Comparison of ENCODE assay signal across 8 cellular contexts in genomic region chr3:32237670-32238026, GRCh38. TPM values are rescaled to one million over a fixed set of nuclear protein-coding genes. Genes with fewer than 3 reads are reported as not detected.
A peak's percentile ranks its signal among the peaks of the same experiment; 100 is the strongest.
DNase-seq lines count a peak whose midpoint lies in the region; ATAC-seq and TF ChIP-seq lines count a peak whose summit lies in the region.

No MANE protein-coding gene starts in this region.

- H3K9me3 ChIP-seq in mucosa of stomach (ENCODE audit: control insufficient read depth, low read length) (no peaks in the 10 kb centered on the region), upper lobe of left lung (peaks cover 0 to 9% (median 2%) of the 10 kb centered on the region in 4 donors)

- peaks cover 3% of the 10 kb centered on the region for H3K36me3 Mint-ChIP-seq in activated naive CD4-positive, alpha-beta T cell treated with anti-CD3 and anti-CD28 coated beads, Interleukin-2, amount 50 U/mL, for 24 hours

- H3K4me1 ChIP-seq in mucosa of stomach (ENCODE audit: control insufficient read depth, insufficient read depth, low read length): peaks cover 13% of the 10 kb centered on the region
- H3K4me1 ChIP-seq in upper lobe of left lung: peaks cover 0 to 31% (median 26%) of the 10 kb centered on the region in 4 donors

- TF ChIP-seq EP300 in upper lobe of left lung (IDR thresholded peaks at IDR 0.05): no peak

- peak overlapping the region; percentile 69 for H3K9ac ChIP-seq in mucosa of stomach (ENCODE audit: low read length)

- H3K4me3 ChIP-seq in choroid plexus epithelial cell (ENCODE audit: low read depth, low read length) (peak overlapping the region; percentile 73), mucosa of stomach (ENCODE audit: low read length) (peak overlapping the region; percentile 28), upper lobe of left lung (peak overlapping the region; percentile 70 to 89 (median 82))

- H3K27me3 ChIP-seq in mucosa of stomach (ENCODE audit: control insufficient read depth, insufficient read depth, low read length): no peaks in the 10 kb centered on the region
- H3K27me3 ChIP-seq in upper lobe of left lung: no peaks in the 10 kb centered on the region

- H3K36me3 ChIP-seq in mucosa of stomach (ENCODE audit: control insufficient read depth, insufficient read depth, low read length) (no peaks in the 10 kb centered on the region), upper lobe of left lung (no peaks in the 10 kb centered on the region)

- no peak for TF ChIP-seq POLR2A in upper lobe of left lung (IDR thresholded peaks at IDR 0.05)

- no peak for ATAC-seq in upper lobe of left lung (ENCODE audit: low FRiP score in 2 of 2)
- ATAC-seq in GM21529 (IDR thresholded peaks at IDR 0.05; ENCODE audit: unreplicated experiment): no peak

- H3K27me3 Mint-ChIP-seq in activated naive CD4-positive, alpha-beta T cell treated with anti-CD3 and anti-CD28 coated beads, Interleukin-2, amount 50 U/mL, for 24 hours: no peaks in the 10 kb centered on the region

- peak overlapping the region; percentile 90 to 95 (median 91) for H3K27ac ChIP-seq in upper lobe of left lung

- no peak for DNase-seq in activated naive CD4-positive, alpha-beta T cell treated with Interleukin-2 at 50 U/mL for 16 hours
- DNase-seq in choroid plexus epithelial cell (ENCODE audit: low read depth) (no peak), upper lobe of left lung (no peak), middle frontal gyrus (ENCODE audit: extremely low spot score, low spot score) (no peak), SIG-M5 treated with dmso at 0.1 percent for 504 hours (lab: John Stamatoyannopoulos, UW; ENCODE audit: unreplicated experiment) (no peak)

- peak overlapping the region; percentile 11 for H3K27ac Mint-ChIP-seq in activated naive CD4-positive, alpha-beta T cell treated with anti-CD3 and anti-CD28 coated beads, Interleukin-2, amount 50 U/mL, for 24 hours

- TF ChIP-seq CTCF in choroid plexus epithelial cell (conservative IDR thresholded peaks at IDR 0.05; ENCODE audit: low read depth, low read length) (no peak), upper lobe of left lung (IDR thresholded peaks at IDR 0.05) (no peak)

- WGBS in upper lobe of left lung, 2 donors: 11 to 39% methylated on average over 11 to 13 of the region's 13 CpGs

- no peaks in the 10 kb centered on the region for H3K9me3 Mint-ChIP-seq in activated naive CD4-positive, alpha-beta T cell treated with anti-CD3 and anti-CD28 coated beads, Interleukin-2, amount 50 U/mL, for 24 hours

- peak overlapping the region; percentile 64 for H3K4me3 Mint-ChIP-seq in activated naive CD4-positive, alpha-beta T cell treated with anti-CD3 and anti-CD28 coated beads, Interleukin-2, amount 50 U/mL, for 24 hours

- peaks cover 49% of the 10 kb centered on the region for H3K4me1 Mint-ChIP-seq in activated naive CD4-positive, alpha-beta T cell treated with anti-CD3 and anti-CD28 coated beads, Interleukin-2, amount 50 U/mL, for 24 hours

RNA-seq across cellular contexts. Expression of gene CMTM8, which starts 0.8 kb away (rescaled TPM):
- 10 to 100 TPM; 10.5 to 28.9 (median 19.6) TPM for total RNA-seq in upper lobe of left lung

Comparison
In these comparisons a context has a peak if more than half of its experiments do, and no peak if none do; other contexts are left out.
1. H3K4me3 ChIP-seq: peak in every context shown above with its lines; median percentile 82 in upper lobe of left lung; 73 in choroid plexus epithelial cell; 28 in mucosa of stomach.